Comparison of ENCODE assay signal across 16 cellular contexts in genomic region chr1:8167936-8168335, GRCh38.
DNase-seq lines count a peak whose midpoint lies in the region; ATAC-seq and TF ChIP-seq lines count a peak whose summit lies in the region.
"Had no signal": no experiment of that assay in that cellular context is flagged by ENCODE, and none has a peak within 500 bp of the region (broad histone marks: within the 10 kb centered on the region; RNA-seq: fewer than 3 reads in every experiment).

No MANE protein-coding gene starts in this region.

- H3F3A ChIP-seq in GM23338 (replicated peaks; ENCODE audit: low read depth) = peaks cover 8% of the 10 kb centered on the region

- H3K4me1 Mint-ChIP-seq in GM23338 = peaks cover 38% of the 10 kb centered on the region
- peaks cover 34 to 43% of the 10 kb centered on the region in 2 donors for H3K4me1 Mint-ChIP-seq in immature natural killer cell

- peaks cover 29% of the 10 kb centered on the region for H3K4me1 ChIP-seq in GM23338 (ENCODE audit: insufficient read depth)

- ATAC-seq in GM23338 (no peak), GM21390 (IDR thresholded peaks at IDR 0.05; ENCODE audit: unreplicated experiment) (no peak)
- ATAC-seq: mucosa of descending colon, psoas muscle had no signal

- H3K27me3 Mint-ChIP-seq in GM23338 (ENCODE audit: insufficient read depth, low read depth, poor library complexity) (peaks cover 15% of the 10 kb centered on the region), immature natural killer cell (ENCODE audit: low read depth in 3 of 3) (peaks cover 2 to 15% (median 3%) of the 10 kb centered on the region in 3 donors)

- H3K4me3 Mint-ChIP-seq in GM23338 (no peak overlapping the region), immature natural killer cell (peak overlapping the region; percentile 47 to 65 (median 56))
- H3K4me3 Mint-ChIP-seq: activated naive CD4-positive, alpha-beta T cell treated with anti-CD3 and anti-CD28 coated beads for 36 hours had no signal

- H3K4me3 ChIP-seq in GM23338 = no peak overlapping the region
- H3K4me3 ChIP-seq: cardiac muscle cell, mucosa of descending colon, psoas muscle had no signal

- no peaks in the 10 kb centered on the region for H4K20me1 ChIP-seq in GM23338 (replicated peaks; ENCODE audit: insufficient read depth)

- H3K9me3 Mint-ChIP-seq in GM23338 (no peaks in the 10 kb centered on the region), immature natural killer cell (no peaks in the 10 kb centered on the region)
- H3K9me3 Mint-ChIP-seq: activated naive CD4-positive, alpha-beta T cell treated with anti-CD3 and anti-CD28 coated beads for 36 hours had no signal

- H3K4me2 ChIP-seq in GM23338 = 0 out of 2 replicates have a peak overlapping the region, but pooled peaks have one; percentile 49

- H3K9me2 ChIP-seq in GM23338 (ENCODE audit: insufficient read depth) = 0 out of 2 replicates have a peak, but pooled peaks cover 8% of the 10 kb centered on the region

- H3K27me3 ChIP-seq in GM23338 (ENCODE audit: insufficient read depth) = no peaks in the 10 kb centered on the region
- H3K27me3 ChIP-seq: cardiac muscle cell had no signal

- no peaks in the 10 kb centered on the region for H3K79me2 ChIP-seq in GM23338 (replicated peaks; ENCODE audit: insufficient read depth)

- H3K27ac Mint-ChIP-seq in GM23338 (peak overlapping the region; percentile 93), immature natural killer cell (peak overlapping the region; percentile 73 to 95 (median 90))
- H3K27ac Mint-ChIP-seq: activated naive CD4-positive, alpha-beta T cell treated with anti-CD3 and anti-CD28 coated beads for 36 hours had no signal

- no peak for TF ChIP-seq CTCF in GM23338 (conservative IDR thresholded peaks at IDR 0.05; ENCODE audit: low read depth in 2 of 2)
- TF ChIP-seq CTCF in VCaP (conservative IDR thresholded peaks at IDR 0.05) = no peak

- peak overlapping the region; percentile 95 for H3K27ac ChIP-seq in GM23338 (ENCODE audit: low read depth)
- H3K27ac ChIP-seq in VCaP = peak overlapping the region; percentile 100; the same call in 1 of the 2 replicates
- H3K27ac ChIP-seq: cardiac muscle cell, psoas muscle had no signal

- DNase-seq in A172 (ENCODE audit: low spot score) (peak; percentile 11), GM23338 (ENCODE audit: low spot score) (no peak), immature natural killer cell (no peak), KG1 (lab: John Stamatoyannopoulos, UW) (no peak), NCI-H1694 (lab: John Stamatoyannopoulos, UW) (no peak), GM19240 (ENCODE audit: insufficient read length, low spot score) (no peak)
- DNase-seq: activated CD8-positive, alpha-beta memory T cell treated with anti-CD3 and anti-CD28 coated beads for 24 hours; activated naive CD4-positive, alpha-beta T cell treated with anti-CD3 and anti-CD28 coated beads for 36 hours; DMS153; mucosa of descending colon; psoas muscle; stimulated activated CD4-positive, alpha-beta T cell treated with anti-CD3 and anti-CD28 coated beads, Interleukin-15, amount 100 ng/mL, for 24 hours; substantia nigra had no signal

- no peaks in the 10 kb centered on the region for H3K36me3 ChIP-seq in GM23338 (ENCODE audit: insufficient read depth)
- H3K36me3 ChIP-seq: cardiac muscle cell had no signal

- H3K36me3 Mint-ChIP-seq in GM23338 (ENCODE audit: low read depth) = no peaks in the 10 kb centered on the region; the same call in 1 of the 3 replicates
- peaks cover 0 to 6% (median 0%) of the 10 kb centered on the region in 3 donors for H3K36me3 Mint-ChIP-seq in immature natural killer cell

- H2AFZ ChIP-seq in GM23338 = no peak overlapping the region

TF ChIP-seq in GM23338, 12 proteins besides CTCF, POLR2A, EP300 and RAD21 (continues in another document):
- TF ChIP-seq NANOG (IDR thresholded peaks at IDR 0.05; ENCODE audit: borderline replicate concordance) (no peak), EZH2 (IDR thresholded peaks at IDR 0.05; ENCODE audit: low read depth, unreplicated experiment) (no peak), STAT1 (IDR thresholded peaks at IDR 0.05; ENCODE audit: unreplicated experiment) (no peak), JUNB (IDR thresholded peaks at IDR 0.05; ENCODE audit: unreplicated experiment) (no peak), ZNF114 (CRISPR knock-in tag; IDR thresholded peaks at IDR 0.05) (no peak), POLR2AphosphoS5 (IDR thresholded peaks at IDR 0.05; ENCODE audit: low read depth) (no peak), REST (IDR thresholded peaks at IDR 0.05; ENCODE audit: unreplicated experiment) (no peak), EZH2phosphoT487 (IDR thresholded peaks at IDR 0.05; ENCODE audit: unreplicated experiment) (no peak)
- TF ChIP-seq, protein P1, sequence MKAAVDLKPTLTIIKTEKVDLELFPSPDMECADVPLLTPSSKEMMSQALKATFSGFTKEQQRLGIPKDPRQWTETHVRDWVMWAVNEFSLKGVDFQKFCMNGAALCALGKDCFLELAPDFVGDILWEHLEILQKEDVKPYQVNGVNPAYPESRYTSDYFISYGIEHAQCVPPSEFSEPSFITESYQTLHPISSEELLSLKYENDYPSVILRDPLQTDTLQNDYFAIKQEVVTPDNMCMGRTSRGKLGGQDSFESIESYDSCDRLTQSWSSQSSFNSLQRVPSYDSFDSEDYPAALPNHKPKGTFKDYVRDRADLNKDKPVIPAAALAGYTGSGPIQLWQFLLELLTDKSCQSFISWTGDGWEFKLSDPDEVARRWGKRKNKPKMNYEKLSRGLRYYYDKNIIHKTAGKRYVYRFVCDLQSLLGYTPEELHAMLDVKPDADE (IDR thresholded peaks at IDR 0.05) = no peak
